3 cellular contexts compared by ENCODE assay signal in genomic region chr5:10403829-10404228, GRCh38.
TF ChIP-seq lines count a peak whose summit lies in the region.

No MANE protein-coding gene starts in this region.

TF ChIP-seq in A549, 52 proteins besides CTCF, POLR2A, EP300 and RAD21:
- no peak for TF ChIP-seq SREBF2 (IDR thresholded peaks at IDR 0.05)
- peak; percentile 94 for TF ChIP-seq ZC3H11A (IDR thresholded peaks at IDR 0.05)

TF ChIP-seq in HEK293, 187 proteins besides CTCF, POLR2A, EP300 and RAD21 (continues in another document):
- TF ChIP-seq ZNF624 (tag by site-specific recombination; IDR thresholded peaks at IDR 0.05) (no peak), ZFP69B (tag by site-specific recombination; IDR thresholded peaks at IDR 0.05) (no peak), ZBTB17 (tag by site-specific recombination; IDR thresholded peaks at IDR 0.05) (no peak), HOXD13 (CRISPR knock-in tag; IDR thresholded peaks at IDR 0.05; ENCODE audit: borderline replicate concordance) (no peak), RBAK (tag by site-specific recombination; IDR thresholded peaks at IDR 0.05) (peak; percentile 83; the same call in 1 of the 2 replicates), ZNF529 (tag by site-specific recombination; IDR thresholded peaks at IDR 0.05; ENCODE audit: insufficient replicate concordance) (peak; percentile 37), ZNF585B (tag by site-specific recombination; IDR thresholded peaks at IDR 0.05) (no peak), ELK4 (IDR thresholded peaks at IDR 0.05; ENCODE audit: borderline replicate concordance, low read depth, low read length) (no peak), ZNF521 (tag by site-specific recombination; IDR thresholded peaks at IDR 0.05) (no peak), ZNF112 (tag by site-specific recombination; IDR thresholded peaks at IDR 0.05) (no peak), ZNF324 (tag by site-specific recombination; IDR thresholded peaks at IDR 0.05) (no peak), PRDM1 (tag by site-specific recombination; IDR thresholded peaks at IDR 0.05) (no peak), OVOL3 (tag by site-specific recombination; IDR thresholded peaks at IDR 0.05) (no peak), ZNF24 (tag by site-specific recombination; IDR thresholded peaks at IDR 0.05) (0 out of 2 replicates have a peak, but pooled peaks have one; percentile 45), SCRT1 (tag by site-specific recombination; IDR thresholded peaks at IDR 0.05; ENCODE audit: borderline replicate concordance) (no peak), ZNF202 (tag by site-specific recombination; IDR thresholded peaks at IDR 0.05; ENCODE audit: borderline replicate concordance) (peak; percentile 76; the same call in 1 of the 2 replicates), ZNF510 (tag by site-specific recombination; IDR thresholded peaks at IDR 0.05; ENCODE audit: insufficient replicate concordance) (peak; percentile 86), GFI1B (tag by site-specific recombination; IDR thresholded peaks at IDR 0.05) (no peak), ZNF18 (tag by site-specific recombination; IDR thresholded peaks at IDR 0.05) (no peak), TSHZ1 (tag by site-specific recombination; IDR thresholded peaks at IDR 0.05; ENCODE audit: borderline replicate concordance) (no peak), ZBTB7A (tag by site-specific recombination; IDR thresholded peaks at IDR 0.05; ENCODE audit: low read depth) (no peak), ZNF140 (tag by site-specific recombination; IDR thresholded peaks at IDR 0.05) (peak; percentile 90; the same call in 1 of the 2 replicates), ZFP37 (tag by site-specific recombination; IDR thresholded peaks at IDR 0.05) (no peak), SP3 (tag by site-specific recombination; IDR thresholded peaks at IDR 0.05) (0 out of 2 replicates have a peak, but pooled peaks have one; percentile 18), ZBTB48 (tag by site-specific recombination; IDR thresholded peaks at IDR 0.05) (no peak), ZNF354C (tag by site-specific recombination; IDR thresholded peaks at IDR 0.05; ENCODE audit: borderline replicate concordance, low read depth) (0 out of 2 replicates have a peak, but pooled peaks have one; percentile 53), SETDB1 (IDR thresholded peaks at IDR 0.05; ENCODE audit: insufficient read length, low read length) (no peak), ZNF791 (tag by site-specific recombination; IDR thresholded peaks at IDR 0.05) (peak; percentile 65; the same call in 1 of the 2 replicates), ZIC2 (tag by site-specific recombination; IDR thresholded peaks at IDR 0.05) (no peak)

TF ChIP-seq in K562, 482 proteins besides CTCF, POLR2A, EP300 and RAD21:
- TF ChIP-seq ZNF232 (CRISPR knock-in tag; IDR thresholded peaks at IDR 0.05) (no peak), ZC3H11A (IDR thresholded peaks at IDR 0.05; ENCODE audit: low read depth, low read length) (peak; percentile 81; the same call in 1 of the 2 replicates), NR3C1 (CRISPR knock-in tag; IDR thresholded peaks at IDR 0.05) (no peak), MYBL2 (IDR thresholded peaks at IDR 0.05; ENCODE audit: low read depth) (no peak), MYBL2 (CRISPR knock-in tag; IDR thresholded peaks at IDR 0.05; ENCODE audit: borderline replicate concordance) (no peak)
TF ChIP-seq in K562: peak in this region for 1.
